14 cellular contexts compared by ENCODE assay signal in genomic region chr9:91211414-91211813, GRCh38.
DNase-seq lines count a peak whose midpoint lies in the region; ATAC-seq and TF ChIP-seq lines count a peak whose summit lies in the region.
"Had no signal": no experiment of that assay in that cellular context is flagged by ENCODE, and none has a peak within 500 bp of the region (broad histone marks: within the 10 kb centered on the region; RNA-seq: fewer than 3 reads in every experiment).

No MANE protein-coding gene starts in this region.

- no peak for DNase-seq in activated T-cell treated with anti-CD3 and anti-CD28 coated beads, Interleukin-2, amount 50 U/mL, for 72 hours
- no peak for DNase-seq in activated T-cell treated with anti-CD3 and anti-CD28 coated beads, Interleukin-2, amount 50 U/mL, for 1 hour
- DNase-seq in activated naive CD8-positive, alpha-beta T cell treated with anti-CD3 and anti-CD28 coated beads for 36 hours: no peak
- DNase-seq in right lobe of liver (peak; percentile 71 to 88 (median 87)), upper lobe of right lung (no peak), NCI-H1436 (lab: John Stamatoyannopoulos, UW) (no peak)
- DNase-seq: colonic mucosa, esophagus squamous epithelium, hypothalamus, NCI-H2081 treated with DMSO at 0.1 percent for 48 hours, T-helper 9 cell had no signal

- intact Hi-C loops in right lobe of liver (cut with DNase I): no loop called here
- intact Hi-C loops in upper lobe of right lung (cut with DNase I): no loop called here

- peak overlapping the region; percentile 8 to 44 (median 39) for H3K4me3 ChIP-seq in right lobe of liver
- no peak overlapping the region for H3K4me3 ChIP-seq in upper lobe of right lung
- H3K4me3 ChIP-seq: colonic mucosa had no signal

- peak overlapping the region in 1 of 2 donors; percentile 70 for H3K4me3 Mint-ChIP-seq in activated T-cell treated with anti-CD3 and anti-CD28 coated beads, Interleukin-2, amount 50 U/mL, for 72 hours
- H3K4me3 Mint-ChIP-seq in activated naive CD8-positive, alpha-beta T cell treated with anti-CD3 and anti-CD28 coated beads for 36 hours: no peak overlapping the region

- no peaks in the 10 kb centered on the region for H3K27me3 ChIP-seq in right lobe of liver
- no peaks in the 10 kb centered on the region for H3K27me3 ChIP-seq in upper lobe of right lung
- H3K27me3 ChIP-seq: colonic mucosa, esophagus squamous epithelium had no signal

- H3K27ac Mint-ChIP-seq in activated T-cell treated with anti-CD3 and anti-CD28 coated beads, Interleukin-2, amount 50 U/mL, for 72 hours: peak overlapping the region; percentile 71
- H3K27ac Mint-ChIP-seq in activated naive CD8-positive, alpha-beta T cell treated with anti-CD3 and anti-CD28 coated beads for 36 hours: peak overlapping the region; percentile 93

- no peaks in the 10 kb centered on the region for H3K36me3 ChIP-seq in right lobe of liver
- no peaks in the 10 kb centered on the region for H3K36me3 ChIP-seq in upper lobe of right lung
- H3K36me3 ChIP-seq: colonic mucosa, esophagus squamous epithelium had no signal

- no peak for TF ChIP-seq POLR2A in right lobe of liver (IDR thresholded peaks at IDR 0.05)

- H3K9me3 ChIP-seq in right lobe of liver (no peaks in the 10 kb centered on the region), upper lobe of right lung (no peaks in the 10 kb centered on the region)
- H3K9me3 ChIP-seq: colonic mucosa, esophagus squamous epithelium had no signal

- peak overlapping the region; percentile 88 to 98 (median 93) for H3K27ac ChIP-seq in right lobe of liver
- H3K27ac ChIP-seq in upper lobe of right lung: peak overlapping the region; percentile 68
- H3K27ac ChIP-seq: colonic mucosa had no signal

- no peak for ATAC-seq in activated T-cell treated with anti-CD3 and anti-CD28 coated beads, Interleukin-2, amount 50 U/mL, for 72 hours (replicated peaks in 1 of 2)
- ATAC-seq in right lobe of liver (peak; percentile 63 to 85 (median 70)), upper lobe of right lung (no peak), GM19035 (IDR thresholded peaks at IDR 0.05; ENCODE audit: unreplicated experiment) (no peak), GM21786 (IDR thresholded peaks at IDR 0.05; ENCODE audit: unreplicated experiment) (no peak)
- ATAC-seq: Right ventricle myocardium inferior had no signal

- peaks cover 13 to 14% of the 10 kb centered on the region in 2 donors for H3K36me3 Mint-ChIP-seq in activated T-cell treated with anti-CD3 and anti-CD28 coated beads, Interleukin-2, amount 50 U/mL, for 72 hours (ENCODE audit: insufficient read depth in 2 of 2)
- H3K36me3 Mint-ChIP-seq in activated naive CD8-positive, alpha-beta T cell treated with anti-CD3 and anti-CD28 coated beads for 36 hours: peaks cover 31% of the 10 kb centered on the region

- H3K4me1 Mint-ChIP-seq in activated T-cell treated with anti-CD3 and anti-CD28 coated beads, Interleukin-2, amount 50 U/mL, for 72 hours (ENCODE audit: low read depth): peaks cover 71% of the 10 kb centered on the region
- peaks cover 51% of the 10 kb centered on the region for H3K4me1 Mint-ChIP-seq in activated naive CD8-positive, alpha-beta T cell treated with anti-CD3 and anti-CD28 coated beads for 36 hours

- H3K9me3 Mint-ChIP-seq in activated T-cell treated with anti-CD3 and anti-CD28 coated beads, Interleukin-2, amount 50 U/mL, for 72 hours: peaks cover 0 to 4% of the 10 kb centered on the region in 2 donors
- peaks cover 3% of the 10 kb centered on the region for H3K9me3 Mint-ChIP-seq in activated naive CD8-positive, alpha-beta T cell treated with anti-CD3 and anti-CD28 coated beads for 36 hours

- TF ChIP-seq CTCF in right lobe of liver (IDR thresholded peaks at IDR 0.05) (no peak), upper lobe of right lung (IDR thresholded peaks at IDR 0.05) (no peak)

- 31% methylated on average over 7 of the region's 7 CpGs for WGBS in right lobe of liver (ENCODE audit: insufficient coverage, low coverage, low lambda C conversion rate, missing lambda C conversion rate)

- H3K27me3 Mint-ChIP-seq in activated T-cell treated with anti-CD3 and anti-CD28 coated beads, Interleukin-2, amount 50 U/mL, for 72 hours (ENCODE audit: low read depth): no peaks in the 10 kb centered on the region
- no peaks in the 10 kb centered on the region for H3K27me3 Mint-ChIP-seq in activated naive CD8-positive, alpha-beta T cell treated with anti-CD3 and anti-CD28 coated beads for 36 hours

- H3K4me1 ChIP-seq in right lobe of liver (peaks cover 0 to 48% (median 16%) of the 10 kb centered on the region in 4 donors), upper lobe of right lung (peaks cover 7% of the 10 kb centered on the region)
- H3K4me1 ChIP-seq: colonic mucosa had no signal

Comparison
In these comparisons a context has a peak if more than half of its experiments do, and no peak if none do; other contexts are left out.
1. ATAC-seq: peak in right lobe of liver (4 of 4); none in activated T-cell treated with anti-CD3 and anti-CD28 coated beads, Interleukin-2, amount 50 U/mL, for 72 hours (0 of 2), upper lobe of right lung (single experiment), GM19035 (single experiment) and GM21786 (single experiment).
2. DNase-seq: peak in right lobe of liver (3 of 3); none in activated T-cell treated with anti-CD3 and anti-CD28 coated beads, Interleukin-2, amount 50 U/mL, for 72 hours (0 of 2), activated T-cell treated with anti-CD3 and anti-CD28 coated beads, Interleukin-2, amount 50 U/mL, for 1 hour (single experiment), activated naive CD8-positive, alpha-beta T cell treated with anti-CD3 and anti-CD28 coated beads for 36 hours (single experiment), upper lobe of right lung (single experiment) and NCI-H1436 (single experiment).